Comparison of ENCODE assay signal across 16 cellular contexts in the genomic region with DNA sequence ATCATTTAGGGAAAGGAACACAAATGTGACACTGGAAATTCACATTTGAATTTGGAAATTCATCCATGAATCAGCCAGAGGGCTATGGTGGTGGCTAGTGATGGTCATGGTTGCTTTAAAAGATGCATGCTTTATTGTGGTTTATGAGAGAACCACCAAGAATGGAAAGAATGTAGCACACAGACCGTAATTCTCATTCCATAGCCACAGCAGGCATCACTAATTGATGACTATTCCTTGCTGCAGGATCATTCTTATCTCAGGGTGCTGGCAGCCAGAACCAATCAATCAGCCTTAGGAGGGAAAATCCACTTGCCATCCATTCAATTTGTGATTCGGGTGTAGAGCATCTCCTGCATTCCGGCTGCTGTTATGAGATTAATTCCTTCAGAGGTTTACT.
DNase-seq lines count a peak whose midpoint lies in the region; FAIRE-seq and TF ChIP-seq lines count a peak whose summit lies in the region.
"Had no signal": no experiment of that assay in that cellular context is flagged by ENCODE, and none has a peak within 500 bp of the region (broad histone marks: within the 10 kb centered on the region; RNA-seq: fewer than 3 reads in every experiment).

No MANE protein-coding gene starts in this region.

- FAIRE-seq in frontal cortex (lab: Jason Lieb, UNC) = no peak
- FAIRE-seq: G401.6, islet of Langerhans had no signal

- DNase-seq in Caki2 (ENCODE audit: low read depth) (peak; percentile 65), NCI-H226 (peak; percentile 81), cardiac fibroblast (ENCODE audit: low read depth in 2 of 2) (peak; percentile 67 to 85), myocyte (ENCODE audit: low read depth) (peak; percentile 76), endothelial cell (ENCODE audit: low spot score) (no peak), frontal cortex (ENCODE audit: low spot score in 2 of 2) (no peak)
- no peak for DNase-seq in central memory CD4-positive, alpha-beta T cell
- DNase-seq in stimulated activated naive CD4-positive, alpha-beta T cell treated with Interleukin-2 at 50 U/mL for 16 hours (lab: John Stamatoyannopoulos, UW) = no peak
- DNase-seq: activated naive CD4-positive, alpha-beta T cell treated with Interleukin-2 at 50 U/mL for 16 hours; C1 segment of cervical spinal cord; NCI-H1436 treated with DMSO at 0.1 percent for 48 hours; NCI-H526; SHP77 had no signal

- H3K4me3 ChIP-seq in cardiac fibroblast (replicated peaks in 1 of 2; ENCODE audit: low read depth in 2 of 2, low read length in 2 of 2) = no peak overlapping the region

- no peaks in the 10 kb centered on the region for H3K4me1 Mint-ChIP-seq in endothelial cell (ENCODE audit: unreplicated experiment)

- H3K27me3 Mint-ChIP-seq in endothelial cell (ENCODE audit: unreplicated experiment) = peaks cover 3% of the 10 kb centered on the region
- H3K27me3 Mint-ChIP-seq: IgD-negative memory B cell had no signal

- in situ Hi-C loops in Caki2 (cut with HindIII; ENCODE audit: low pct_unique_long_range_greater_than_20kb, low sequenced_read_pairs) = no loop called here

- H3K36me3 Mint-ChIP-seq in endothelial cell (ENCODE audit: low read depth, unreplicated experiment) = peaks cover 18% of the 10 kb centered on the region

- TF ChIP-seq CTCF in cardiac fibroblast (IDR thresholded peaks at IDR 0.05; ENCODE audit: low read depth, low read length) (no peak), endothelial cell (IDR thresholded peaks at IDR 0.05; ENCODE audit: unreplicated experiment) (no peak)

- H3K27ac Mint-ChIP-seq in endothelial cell (ENCODE audit: unreplicated experiment) = no peak overlapping the region
- H3K27ac Mint-ChIP-seq: IgD-negative memory B cell had no signal

- no peak overlapping the region for H3K4me3 Mint-ChIP-seq in endothelial cell (ENCODE audit: unreplicated experiment)
- H3K4me3 Mint-ChIP-seq: IgD-negative memory B cell had no signal

- no peaks in the 10 kb centered on the region for H3K9me3 Mint-ChIP-seq in endothelial cell (ENCODE audit: unreplicated experiment)
- H3K9me3 Mint-ChIP-seq: IgD-negative memory B cell had no signal

Comparison
In these comparisons a context has a peak if more than half of its experiments do, and no peak if none do; other contexts are left out.
1. DNase-seq: peak in Caki2 (single experiment), NCI-H226 (single experiment), cardiac fibroblast (2 of 2) and myocyte (single experiment); none in central memory CD4-positive, alpha-beta T cell (single experiment), endothelial cell (single experiment), frontal cortex (0 of 2) and stimulated activated naive CD4-positive, alpha-beta T cell treated with Interleukin-2 at 50 U/mL for 16 hours (single experiment).